8 cellular contexts compared by ENCODE assay signal in genomic region chr1:26537951-26538352, GRCh38. TPM values are rescaled to one million over a fixed set of nuclear protein-coding genes. Genes with fewer than 3 reads are reported as not detected.
DNase-seq lines count a peak whose midpoint lies in the region; ATAC-seq and TF ChIP-seq lines count a peak whose summit lies in the region.

No MANE protein-coding gene starts in this region.

- H3K4me3 ChIP-seq in CD8-positive, alpha-beta memory T cell (ENCODE audit: low read length), result no peak overlapping the region
- no peak overlapping the region for H3K4me3 ChIP-seq in WI38 (ENCODE audit: low read depth, low read length)

- no peaks in the 10 kb centered on the region for H3K27me3 ChIP-seq in CD8-positive, alpha-beta memory T cell (ENCODE audit: insufficient read depth, low read length, poor library complexity, severe bottlenecking)

- peak overlapping the region; percentile 3 to 94 (median 80) for H3K27ac Mint-ChIP-seq in CD8-positive, alpha-beta memory T cell

- no peaks in the 10 kb centered on the region for H3K9me3 Mint-ChIP-seq in CD8-positive, alpha-beta memory T cell

- H3K36me3 Mint-ChIP-seq in CD8-positive, alpha-beta memory T cell, result no peaks in the 10 kb centered on the region

- H3K36me3 ChIP-seq in CD8-positive, alpha-beta memory T cell (ENCODE audit: insufficient read depth, low read length), result no peaks in the 10 kb centered on the region

- no peaks in the 10 kb centered on the region for H3K9me3 ChIP-seq in CD8-positive, alpha-beta memory T cell (ENCODE audit: low read length)

- peak overlapping the region in 1 of 7 donors; percentile 14 for H3K4me3 Mint-ChIP-seq in CD8-positive, alpha-beta memory T cell

- intact Hi-C loops in left cardiac atrium (cut with DNase I), result no loop called here

- TF ChIP-seq CTCF in WI38 (IDR thresholded peaks at IDR 0.05; ENCODE audit: low read depth, low read length), result peak; percentile 29

- peaks cover 78% of the 10 kb centered on the region for H3K4me1 ChIP-seq in CD8-positive, alpha-beta memory T cell (ENCODE audit: insufficient read depth, low read length)

- CTCF ChIA-PET in CD8-positive, alpha-beta memory T cell (lab: Charles Lee), result interaction anchor here (0.7 to 6.4 kb wide), 18 partner anchors 9 to 272 kb away, joined by 3 to 54 read pairs (median 5); partner anchors contain the start of gene RPS6KA1

- H3K4me1 Mint-ChIP-seq in CD8-positive, alpha-beta memory T cell, result peaks cover 63 to 76% (median 69%) of the 10 kb centered on the region in 3 donors

- peaks cover 0 to 1% of the 10 kb centered on the region in 2 donors for H3K27me3 Mint-ChIP-seq in CD8-positive, alpha-beta memory T cell

- DNase-seq in CD8-positive, alpha-beta memory T cell, result no peak
- peak; percentile 11 for DNase-seq in HK-2 (ENCODE audit: unreplicated experiment)
- DNase-seq in kidney tubule cell (ENCODE audit: low spot score), result peak; percentile 76
- DNase-seq in activated CD8-positive, alpha-beta memory T cell treated with anti-CD3 and anti-CD28 coated beads, Interleukin-2, amount 50 U/mL, for 48 hours, result no peak
- DNase-seq in left cardiac atrium, result no peak

- H3K27ac ChIP-seq in CD8-positive, alpha-beta memory T cell (ENCODE audit: low read depth, low read length), result no peak overlapping the region

- POLR2A ChIA-PET in CD8-positive, alpha-beta memory T cell (lab: Charles Lee), result no interaction called here

- ATAC-seq in GM18909 (IDR thresholded peaks at IDR 0.05; ENCODE audit: poor library complexity, unreplicated experiment), result no peak
- ATAC-seq in HG03520 (IDR thresholded peaks at IDR 0.05; ENCODE audit: unreplicated experiment), result no peak
- ATAC-seq in left cardiac atrium, result no peak

RNA-seq across cellular contexts. Expression of gene RPS6KA1, which starts 8.4 kb away (rescaled TPM):
- total RNA-seq in CD8-positive, alpha-beta memory T cell, result 100 to 1,000 TPM; 187 to 189 TPM
- polyA plus RNA-seq in CD8-positive, alpha-beta memory T cell, result 193 TPM
- total RNA-seq in left cardiac atrium, result 1 to 10 TPM; 7.4 to 9.3 TPM

Comparison
In these comparisons a context has a peak if more than half of its experiments do, and no peak if none do; other contexts are left out.
1. DNase-seq: peak in HK-2 (single experiment) and kidney tubule cell (single experiment); none in CD8-positive, alpha-beta memory T cell (0 of 5), activated CD8-positive, alpha-beta memory T cell treated with anti-CD3 and anti-CD28 coated beads, Interleukin-2, amount 50 U/mL, for 48 hours (single experiment) and left cardiac atrium (single experiment).
2. RNA of gene RPS6KA1, which starts 8.4 kb away (total RNA-seq): 187 to 189 TPM in CD8-positive, alpha-beta memory T cell; 7.4 to 9.3 TPM in left cardiac atrium; every median in the first group is over 10 times any median in the second.